In the genomic region with DNA sequence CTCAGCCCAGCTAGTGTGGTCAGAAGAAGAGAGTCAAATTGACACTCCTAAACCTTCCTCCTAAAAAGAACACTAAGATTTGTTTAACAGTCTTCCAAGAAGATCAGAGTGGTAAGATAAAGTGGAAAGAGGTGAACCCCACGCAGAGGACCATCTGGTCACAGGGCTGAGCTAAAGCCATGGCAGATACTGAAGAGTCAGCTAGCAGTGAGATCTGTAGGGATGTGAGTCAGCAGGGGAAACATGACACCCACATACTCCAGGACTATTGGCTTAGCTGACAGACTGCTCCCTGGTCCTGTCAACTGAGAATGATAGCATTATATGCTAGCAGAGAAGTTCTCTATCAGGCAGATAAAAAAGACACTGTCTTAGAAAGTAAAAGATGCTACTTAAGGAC, we compare ENCODE assay signal across 1 cellular context.
A peak's percentile ranks its signal among the peaks of the same experiment; 100 is the strongest.
TF ChIP-seq lines count a peak whose summit lies in the region.

No MANE protein-coding gene starts in this region.

TF ChIP-seq in K562, 482 proteins besides CTCF, POLR2A, EP300 and RAD21 (continued from another document and continues in another):
- TF ChIP-seq, protein P1, sequence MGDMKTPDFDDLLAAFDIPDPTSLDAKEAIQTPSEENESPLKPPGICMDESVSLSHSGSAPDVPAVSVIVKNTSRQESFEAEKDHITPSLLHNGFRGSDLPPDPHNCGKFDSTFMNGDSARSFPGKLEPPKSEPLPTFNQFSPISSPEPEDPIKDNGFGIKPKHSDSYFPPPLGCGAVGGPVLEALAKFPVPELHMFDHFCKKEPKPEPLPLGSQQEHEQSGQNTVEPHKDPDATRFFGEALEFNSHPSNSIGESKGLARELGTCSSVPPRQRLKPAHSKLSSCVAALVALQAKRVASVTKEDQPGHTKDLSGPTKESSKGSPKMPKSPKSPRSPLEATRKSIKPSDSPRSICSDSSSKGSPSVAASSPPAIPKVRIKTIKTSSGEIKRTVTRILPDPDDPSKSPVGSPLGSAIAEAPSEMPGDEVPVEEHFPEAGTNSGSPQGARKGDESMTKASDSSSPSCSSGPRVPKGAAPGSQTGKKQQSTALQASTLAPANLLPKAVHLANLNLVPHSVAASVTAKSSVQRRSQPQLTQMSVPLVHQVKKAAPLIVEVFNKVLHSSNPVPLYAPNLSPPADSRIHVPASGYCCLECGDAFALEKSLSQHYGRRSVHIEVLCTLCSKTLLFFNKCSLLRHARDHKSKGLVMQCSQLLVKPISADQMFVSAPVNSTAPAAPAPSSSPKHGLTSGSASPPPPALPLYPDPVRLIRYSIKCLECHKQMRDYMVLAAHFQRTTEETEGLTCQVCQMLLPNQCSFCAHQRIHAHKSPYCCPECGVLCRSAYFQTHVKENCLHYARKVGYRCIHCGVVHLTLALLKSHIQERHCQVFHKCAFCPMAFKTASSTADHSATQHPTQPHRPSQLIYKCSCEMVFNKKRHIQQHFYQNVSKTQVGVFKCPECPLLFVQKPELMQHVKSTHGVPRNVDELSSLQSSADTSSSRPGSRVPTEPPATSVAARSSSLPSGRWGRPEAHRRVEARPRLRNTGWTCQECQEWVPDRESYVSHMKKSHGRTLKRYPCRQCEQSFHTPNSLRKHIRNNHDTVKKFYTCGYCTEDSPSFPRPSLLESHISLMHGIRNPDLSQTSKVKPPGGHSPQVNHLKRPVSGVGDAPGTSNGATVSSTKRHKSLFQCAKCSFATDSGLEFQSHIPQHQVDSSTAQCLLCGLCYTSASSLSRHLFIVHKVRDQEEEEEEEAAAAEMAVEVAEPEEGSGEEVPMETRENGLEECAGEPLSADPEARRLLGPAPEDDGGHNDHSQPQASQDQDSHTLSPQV (IDR thresholded peaks at IDR 0.05) = no peak
- TF ChIP-seq EWSR1 (IDR thresholded peaks at IDR 0.05; ENCODE audit: borderline replicate concordance, low read depth, partially characterized antibody) (no peak), RBM22 (IDR thresholded peaks at IDR 0.05; ENCODE audit: low read depth, low read length, poor library complexity, severe bottlenecking) (no peak), COPS2 (conservative IDR thresholded peaks at IDR 0.05) (no peak), NRF1 (conservative IDR thresholded peaks at IDR 0.05 in 1 of 2, IDR thresholded peaks at IDR 0.05 in 1 of 2) (peak; percentile 53 to 54), ZNF263 (CRISPR knock-in tag; IDR thresholded peaks at IDR 0.05; ENCODE audit: borderline replicate concordance) (no peak), FOSL1 (tag; conservative IDR thresholded peaks at IDR 0.05) (peak; percentile 76), NR3C1 (CRISPR knock-in tag; IDR thresholded peaks at IDR 0.05) (no peak), EHMT2 (IDR thresholded peaks at IDR 0.05) (peak; percentile 73), ELF4 (CRISPR knock-in tag; IDR thresholded peaks at IDR 0.05) (no peak), DACH1 (IDR thresholded peaks at IDR 0.05; ENCODE audit: partially characterized antibody) (no peak), ZNF75A (CRISPR knock-in tag; IDR thresholded peaks at IDR 0.05) (no peak), ZNF212 (CRISPR knock-in tag; IDR thresholded peaks at IDR 0.05) (no peak), MED1 (CRISPR knock-in tag; IDR thresholded peaks at IDR 0.05; ENCODE audit: borderline replicate concordance) (no peak), STAG1 (CRISPR knock-in tag; IDR thresholded peaks at IDR 0.05; ENCODE audit: borderline replicate concordance) (no peak), KDM1A (IDR thresholded peaks at IDR 0.05) (peak; percentile 53 to 73; a peak in 2 of 4 replicates), PHF20 (IDR thresholded peaks at IDR 0.05; ENCODE audit: partially characterized antibody) (no peak), RBM39 (optimal IDR thresholded peaks at IDR 0.05; ENCODE audit: low read depth, low read length) (no peak), CBFB (CRISPR knock-in tag; IDR thresholded peaks at IDR 0.05) (no peak), TAL1 (IDR thresholded peaks at IDR 0.05) (no peak), RNF2 (IDR thresholded peaks at IDR 0.05) (no peak), NR2C1 (IDR thresholded peaks at IDR 0.05) (no peak), NR2C1 (tag; IDR thresholded peaks at IDR 0.05) (no peak), ZNF778 (CRISPR knock-in tag; IDR thresholded peaks at IDR 0.05) (no peak)
- TF ChIP-seq, protein P2, sequence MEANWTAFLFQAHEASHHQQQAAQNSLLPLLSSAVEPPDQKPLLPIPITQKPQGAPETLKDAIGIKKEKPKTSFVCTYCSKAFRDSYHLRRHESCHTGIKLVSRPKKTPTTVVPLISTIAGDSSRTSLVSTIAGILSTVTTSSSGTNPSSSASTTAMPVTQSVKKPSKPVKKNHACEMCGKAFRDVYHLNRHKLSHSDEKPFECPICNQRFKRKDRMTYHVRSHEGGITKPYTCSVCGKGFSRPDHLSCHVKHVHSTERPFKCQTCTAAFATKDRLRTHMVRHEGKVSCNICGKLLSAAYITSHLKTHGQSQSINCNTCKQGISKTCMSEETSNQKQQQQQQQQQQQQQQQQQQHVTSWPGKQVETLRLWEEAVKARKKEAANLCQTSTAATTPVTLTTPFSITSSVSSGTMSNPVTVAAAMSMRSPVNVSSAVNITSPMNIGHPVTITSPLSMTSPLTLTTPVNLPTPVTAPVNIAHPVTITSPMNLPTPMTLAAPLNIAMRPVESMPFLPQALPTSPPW (CRISPR knock-in tag; IDR thresholded peaks at IDR 0.05) = no peak
- TF ChIP-seq, protein P3, sequence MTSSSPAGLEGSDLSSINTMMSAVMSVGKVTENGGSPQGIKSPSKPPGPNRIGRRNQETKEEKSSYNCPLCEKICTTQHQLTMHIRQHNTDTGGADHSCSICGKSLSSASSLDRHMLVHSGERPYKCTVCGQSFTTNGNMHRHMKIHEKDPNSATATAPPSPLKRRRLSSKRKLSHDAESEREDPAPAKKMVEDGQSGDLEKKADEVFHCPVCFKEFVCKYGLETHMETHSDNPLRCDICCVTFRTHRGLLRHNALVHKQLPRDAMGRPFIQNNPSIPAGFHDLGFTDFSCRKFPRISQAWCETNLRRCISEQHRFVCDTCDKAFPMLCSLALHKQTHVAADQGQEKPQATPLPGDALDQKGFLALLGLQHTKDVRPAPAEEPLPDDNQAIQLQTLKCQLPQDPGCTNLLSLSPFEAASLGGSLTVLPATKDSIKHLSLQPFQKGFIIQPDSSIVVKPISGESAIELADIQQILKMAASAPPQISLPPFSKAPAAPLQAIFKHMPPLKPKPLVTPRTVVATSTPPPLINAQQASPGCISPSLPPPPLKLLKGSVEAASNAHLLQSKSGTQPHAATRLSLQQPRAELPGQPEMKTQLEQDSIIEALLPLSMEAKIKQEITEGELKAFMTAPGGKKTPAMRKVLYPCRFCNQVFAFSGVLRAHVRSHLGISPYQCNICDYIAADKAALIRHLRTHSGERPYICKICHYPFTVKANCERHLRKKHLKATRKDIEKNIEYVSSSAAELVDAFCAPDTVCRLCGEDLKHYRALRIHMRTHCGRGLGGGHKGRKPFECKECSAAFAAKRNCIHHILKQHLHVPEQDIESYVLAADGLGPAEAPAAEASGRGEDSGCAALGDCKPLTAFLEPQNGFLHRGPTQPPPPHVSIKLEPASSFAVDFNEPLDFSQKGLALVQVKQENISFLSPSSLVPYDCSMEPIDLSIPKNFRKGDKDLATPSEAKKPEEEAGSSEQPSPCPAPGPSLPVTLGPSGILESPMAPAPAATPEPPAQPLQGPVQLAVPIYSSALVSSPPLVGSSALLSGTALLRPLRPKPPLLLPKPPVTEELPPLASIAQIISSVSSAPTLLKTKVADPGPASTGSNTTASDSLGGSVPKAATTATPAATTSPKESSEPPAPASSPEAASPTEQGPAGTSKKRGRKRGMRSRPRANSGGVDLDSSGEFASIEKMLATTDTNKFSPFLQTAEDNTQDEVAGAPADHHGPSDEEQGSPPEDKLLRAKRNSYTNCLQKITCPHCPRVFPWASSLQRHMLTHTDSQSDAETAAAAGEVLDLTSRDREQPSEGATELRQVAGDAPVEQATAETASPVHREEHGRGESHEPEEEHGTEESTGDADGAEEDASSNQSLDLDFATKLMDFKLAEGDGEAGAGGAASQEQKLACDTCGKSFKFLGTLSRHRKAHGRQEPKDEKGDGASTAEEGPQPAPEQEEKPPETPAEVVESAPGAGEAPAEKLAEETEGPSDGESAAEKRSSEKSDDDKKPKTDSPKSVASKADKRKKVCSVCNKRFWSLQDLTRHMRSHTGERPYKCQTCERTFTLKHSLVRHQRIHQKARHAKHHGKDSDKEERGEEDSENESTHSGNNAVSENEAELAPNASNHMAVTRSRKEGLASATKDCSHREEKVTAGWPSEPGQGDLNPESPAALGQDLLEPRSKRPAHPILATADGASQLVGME (CRISPR knock-in tag; IDR thresholded peaks at IDR 0.05) = 0 out of 2 replicates have a peak, but pooled peaks have one; percentile 21
- TF ChIP-seq, protein P4, sequence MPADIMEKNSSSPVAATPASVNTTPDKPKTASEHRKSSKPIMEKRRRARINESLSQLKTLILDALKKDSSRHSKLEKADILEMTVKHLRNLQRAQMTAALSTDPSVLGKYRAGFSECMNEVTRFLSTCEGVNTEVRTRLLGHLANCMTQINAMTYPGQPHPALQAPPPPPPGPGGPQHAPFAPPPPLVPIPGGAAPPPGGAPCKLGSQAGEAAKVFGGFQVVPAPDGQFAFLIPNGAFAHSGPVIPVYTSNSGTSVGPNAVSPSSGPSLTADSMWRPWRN (IDR thresholded peaks at IDR 0.05; ENCODE audit: low read depth) = no peak
- TF ChIP-seq, protein P5, sequence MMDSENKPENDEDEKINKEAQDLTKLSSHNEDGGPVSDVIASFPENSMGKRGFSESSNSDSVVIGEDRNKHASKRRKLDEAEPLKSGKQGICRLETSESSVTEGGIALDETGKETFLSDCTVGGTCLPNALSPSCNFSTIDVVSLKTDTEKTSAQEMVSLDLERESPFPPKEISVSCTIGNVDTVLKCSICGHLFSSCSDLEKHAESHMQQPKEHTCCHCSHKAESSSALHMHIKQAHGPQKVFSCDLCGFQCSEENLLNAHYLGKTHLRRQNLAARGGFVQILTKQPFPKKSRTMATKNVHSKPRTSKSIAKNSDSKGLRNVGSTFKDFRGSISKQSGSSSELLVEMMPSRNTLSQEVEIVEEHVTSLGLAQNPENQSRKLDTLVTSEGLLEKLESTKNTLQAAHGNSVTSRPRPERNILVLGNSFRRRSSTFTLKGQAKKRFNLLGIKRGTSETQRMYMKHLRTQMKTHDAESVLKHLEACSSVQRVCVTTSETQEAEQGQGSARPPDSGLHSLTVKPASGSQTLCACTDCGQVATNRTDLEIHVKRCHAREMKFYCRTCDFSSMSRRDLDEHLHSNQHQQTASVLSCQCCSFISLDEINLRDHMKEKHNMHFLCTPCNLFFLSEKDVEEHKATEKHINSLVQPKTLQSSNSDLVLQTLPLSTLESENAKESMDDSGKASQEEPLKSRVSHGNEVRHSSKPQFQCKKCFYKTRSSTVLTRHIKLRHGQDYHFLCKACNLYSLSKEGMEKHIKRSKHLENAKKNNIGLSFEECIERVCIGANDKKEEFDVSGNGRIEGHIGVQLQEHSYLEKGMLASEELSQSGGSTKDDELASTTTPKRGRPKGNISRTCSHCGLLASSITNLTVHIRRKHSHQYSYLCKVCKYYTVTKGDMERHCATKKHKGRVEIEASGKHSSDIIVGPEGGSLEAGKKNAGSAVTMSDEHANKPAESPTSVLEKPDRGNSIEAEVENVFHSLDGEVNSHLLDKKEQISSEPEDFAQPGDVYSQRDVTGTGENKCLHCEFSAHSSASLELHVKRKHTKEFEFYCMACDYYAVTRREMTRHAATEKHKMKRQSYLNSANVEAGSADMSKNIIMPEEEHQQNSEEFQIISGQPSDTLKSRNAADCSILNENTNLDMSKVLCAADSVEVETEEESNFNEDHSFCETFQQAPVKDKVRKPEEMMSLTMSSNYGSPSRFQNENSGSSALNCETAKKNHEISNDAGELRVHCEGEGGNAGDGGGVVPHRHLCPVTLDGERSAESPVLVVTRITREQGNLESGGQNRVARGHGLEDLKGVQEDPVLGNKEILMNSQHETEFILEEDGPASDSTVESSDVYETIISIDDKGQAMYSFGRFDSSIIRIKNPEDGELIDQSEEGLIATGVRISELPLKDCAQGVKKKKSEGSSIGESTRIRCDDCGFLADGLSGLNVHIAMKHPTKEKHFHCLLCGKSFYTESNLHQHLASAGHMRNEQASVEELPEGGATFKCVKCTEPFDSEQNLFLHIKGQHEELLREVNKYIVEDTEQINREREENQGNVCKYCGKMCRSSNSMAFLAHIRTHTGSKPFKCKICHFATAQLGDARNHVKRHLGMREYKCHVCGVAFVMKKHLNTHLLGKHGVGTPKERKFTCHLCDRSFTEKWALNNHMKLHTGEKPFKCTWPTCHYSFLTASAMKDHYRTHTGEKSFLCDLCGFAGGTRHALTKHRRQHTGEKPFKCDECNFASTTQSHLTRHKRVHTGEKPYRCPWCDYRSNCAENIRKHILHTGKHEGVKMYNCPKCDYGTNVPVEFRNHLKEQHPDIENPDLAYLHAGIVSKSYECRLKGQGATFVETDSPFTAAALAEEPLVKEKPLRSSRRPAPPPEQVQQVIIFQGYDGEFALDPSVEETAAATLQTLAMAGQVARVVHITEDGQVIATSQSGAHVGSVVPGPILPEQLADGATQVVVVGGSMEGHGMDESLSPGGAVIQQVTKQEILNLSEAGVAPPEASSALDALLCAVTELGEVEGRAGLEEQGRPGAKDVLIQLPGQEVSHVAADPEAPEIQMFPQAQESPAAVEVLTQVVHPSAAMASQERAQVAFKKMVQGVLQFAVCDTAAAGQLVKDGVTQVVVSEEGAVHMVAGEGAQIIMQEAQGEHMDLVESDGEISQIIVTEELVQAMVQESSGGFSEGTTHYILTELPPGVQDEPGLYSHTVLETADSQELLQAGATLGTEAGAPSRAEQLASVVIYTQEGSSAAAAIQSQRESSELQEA (IDR thresholded peaks at IDR 0.05; ENCODE audit: low read depth) = no peak
- TF ChIP-seq, protein P6, sequence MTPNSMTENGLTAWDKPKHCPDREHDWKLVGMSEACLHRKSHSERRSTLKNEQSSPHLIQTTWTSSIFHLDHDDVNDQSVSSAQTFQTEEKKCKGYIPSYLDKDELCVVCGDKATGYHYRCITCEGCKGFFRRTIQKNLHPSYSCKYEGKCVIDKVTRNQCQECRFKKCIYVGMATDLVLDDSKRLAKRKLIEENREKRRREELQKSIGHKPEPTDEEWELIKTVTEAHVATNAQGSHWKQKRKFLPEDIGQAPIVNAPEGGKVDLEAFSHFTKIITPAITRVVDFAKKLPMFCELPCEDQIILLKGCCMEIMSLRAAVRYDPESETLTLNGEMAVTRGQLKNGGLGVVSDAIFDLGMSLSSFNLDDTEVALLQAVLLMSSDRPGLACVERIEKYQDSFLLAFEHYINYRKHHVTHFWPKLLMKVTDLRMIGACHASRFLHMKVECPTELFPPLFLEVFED (CRISPR knock-in tag; conservative IDR thresholded peaks at IDR 0.05) = no peak
- TF ChIP-seq, protein P7, sequence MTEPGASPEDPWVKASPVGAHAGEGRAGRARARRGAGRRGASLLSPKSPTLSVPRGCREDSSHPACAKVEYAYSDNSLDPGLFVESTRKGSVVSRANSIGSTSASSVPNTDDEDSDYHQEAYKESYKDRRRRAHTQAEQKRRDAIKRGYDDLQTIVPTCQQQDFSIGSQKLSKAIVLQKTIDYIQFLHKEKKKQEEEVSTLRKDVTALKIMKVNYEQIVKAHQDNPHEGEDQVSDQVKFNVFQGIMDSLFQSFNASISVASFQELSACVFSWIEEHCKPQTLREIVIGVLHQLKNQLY (CRISPR knock-in tag; conservative IDR thresholded peaks at IDR 0.05) = no peak
- TF ChIP-seq, protein P8, sequence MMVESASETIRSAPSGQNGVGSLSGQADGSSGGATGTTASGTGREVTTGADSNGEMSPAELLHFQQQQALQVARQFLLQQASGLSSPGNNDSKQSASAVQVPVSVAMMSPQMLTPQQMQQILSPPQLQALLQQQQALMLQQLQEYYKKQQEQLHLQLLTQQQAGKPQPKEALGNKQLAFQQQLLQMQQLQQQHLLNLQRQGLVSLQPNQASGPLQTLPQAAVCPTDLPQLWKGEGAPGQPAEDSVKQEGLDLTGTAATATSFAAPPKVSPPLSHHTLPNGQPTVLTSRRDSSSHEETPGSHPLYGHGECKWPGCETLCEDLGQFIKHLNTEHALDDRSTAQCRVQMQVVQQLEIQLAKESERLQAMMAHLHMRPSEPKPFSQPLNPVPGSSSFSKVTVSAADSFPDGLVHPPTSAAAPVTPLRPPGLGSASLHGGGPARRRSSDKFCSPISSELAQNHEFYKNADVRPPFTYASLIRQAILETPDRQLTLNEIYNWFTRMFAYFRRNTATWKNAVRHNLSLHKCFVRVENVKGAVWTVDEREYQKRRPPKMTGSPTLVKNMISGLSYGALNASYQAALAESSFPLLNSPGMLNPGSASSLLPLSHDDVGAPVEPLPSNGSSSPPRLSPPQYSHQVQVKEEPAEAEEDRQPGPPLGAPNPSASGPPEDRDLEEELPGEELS (CRISPR knock-in tag; IDR thresholded peaks at IDR 0.05; ENCODE audit: borderline replicate concordance) = no peak
